ENCODE assay signal across 22 cellular contexts in genomic region chr6:2327591-2327990, GRCh38.
"Had no signal": no experiment of that assay in that cellular context is flagged by ENCODE, and none has a peak within 500 bp of the region (broad histone marks: within the 10 kb centered on the region; RNA-seq: fewer than 3 reads in every experiment).

No MANE protein-coding gene starts in this region.

- DNase-seq: islet precursor cell; left ventricle myocardium inferior; mesendoderm; mucosa of descending colon; naive thymus-derived CD4-positive, alpha-beta T cell; ovary; spleen; stimulated activated CD4-positive, alpha-beta T cell treated with anti-CD3 and anti-CD28 coated beads, Interleukin-4, amount 100 ng/mL, for 24 hours; stimulated activated naive CD4-positive, alpha-beta T cell; tibial artery; trophoblast cell; upper lobe of right lung had no signal

- H3K27ac ChIP-seq: hepatocyte, left ventricle myocardium inferior, ovary, right atrium auricular region, skin epidermis, spleen, suprapubic skin, thoracic aorta, tibial artery, upper lobe of right lung had no signal

- FAIRE-seq: urothelium cell line had no signal

- H3K4me2 ChIP-seq: hepatocyte had no signal

- H2AFZ ChIP-seq: hepatocyte had no signal

- H3K36me3 ChIP-seq: ovary, right atrium auricular region, suprapubic skin, thoracic aorta, upper lobe of right lung had no signal

- H3K4me3 ChIP-seq: hepatocyte, left ventricle myocardium inferior, lung, mucosa of descending colon, ovary, right atrium auricular region, skin epidermis, spleen, suprapubic skin, thoracic aorta, tibial artery, upper lobe of right lung had no signal

- H3K79me2 ChIP-seq: hepatocyte had no signal

- H3K27me3 ChIP-seq: hepatocyte, ovary, right atrium auricular region, spleen, suprapubic skin, tibial artery, upper lobe of right lung had no signal

- H3K4me1 ChIP-seq: left ventricle myocardium inferior, right atrium auricular region, spleen, suprapubic skin, upper lobe of right lung had no signal

- ATAC-seq: mucosa of descending colon; naive thymus-derived CD4-positive, alpha-beta T cell; natural killer cell treated with Interleukin-12 subunit alpha and Interleukin-12 subunit beta and Interleukin-15 and Interleukin-18, amount 100 ng/mL, for 72 hours; sciatic nerve; stimulated activated effector memory CD8-positive, alpha-beta T cell treated with anti-CD3 and anti-CD28 coated beads, Interleukin-12 subunit alpha, Interleukin-12 subunit beta, amount 100 ng/mL, for 72 hours; upper lobe of right lung had no signal
